In the genomic region with DNA sequence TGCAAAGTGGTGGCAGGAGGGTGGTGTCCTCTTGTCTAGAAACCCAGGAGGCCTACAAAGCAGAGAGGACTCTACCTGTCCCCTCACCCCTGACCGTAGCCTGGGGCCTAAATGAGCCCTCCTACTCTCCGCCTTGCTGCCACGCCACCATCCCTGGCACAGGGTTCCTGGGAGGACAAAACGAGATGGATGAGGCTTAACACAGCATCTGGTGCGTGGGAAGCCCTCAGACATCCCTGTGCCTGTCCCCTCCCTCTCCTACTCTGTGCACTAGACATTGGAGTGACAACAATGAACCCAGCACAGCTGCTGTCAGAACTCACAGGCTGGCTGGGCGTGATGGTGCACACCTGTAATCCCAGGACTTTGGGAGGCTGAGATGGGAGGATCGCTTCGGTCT, we compare ENCODE assay signal across 1 cellular context.
TF ChIP-seq lines count a peak whose summit lies in the region.

No MANE protein-coding gene starts in this region.

TF ChIP-seq in H1, 55 proteins besides CTCF, POLR2A, EP300 and RAD21 (continued from another document):
- TF ChIP-seq TBP (IDR thresholded peaks at IDR 0.05; ENCODE audit: low read depth, low read length) (no peak), TEAD4 (IDR thresholded peaks at IDR 0.05; ENCODE audit: low read depth, low read length) (no peak), CTBP2 (IDR thresholded peaks at IDR 0.05; ENCODE audit: borderline replicate concordance, insufficient read depth, insufficient read length, low read length) (no peak), SIRT6 (IDR thresholded peaks at IDR 0.05; ENCODE audit: low read length) (no peak), SRF (IDR thresholded peaks at IDR 0.05; ENCODE audit: low read depth, low read length) (no peak), TCF12 (IDR thresholded peaks at IDR 0.05; ENCODE audit: low read depth, low read length) (no peak), SIN3A (conservative IDR thresholded peaks at IDR 0.05 in 1 of 2, IDR thresholded peaks at IDR 0.05 in 1 of 2; ENCODE audit: low read depth in 1 of 2, low read length in 2 of 2) (no peak), HDAC6 (IDR thresholded peaks at IDR 0.05; ENCODE audit: low read depth, low read length) (no peak)
TF ChIP-seq in H1: peak in this region for 0.
